ENCODE assay signal across 10 cellular contexts in genomic region chr10:112519129-112519761, GRCh38.
DNase-seq lines count a peak whose midpoint lies in the region; ATAC-seq and TF ChIP-seq lines count a peak whose summit lies in the region.
"Had no signal": no experiment of that assay in that cellular context is flagged by ENCODE, and none has a peak within 500 bp of the region (broad histone marks: within the 10 kb centered on the region; RNA-seq: fewer than 3 reads in every experiment).

No MANE protein-coding gene starts in this region.

- POLR2A ChIA-PET in MCF 10A (lab: Yijun Ruan, JAX), result interaction anchor here (0.7 kb wide), 1 partner anchor 77 kb away, joined by 3 read pairs; no protein-coding TSS in a partner anchor

- CTCF ChIA-PET in MCF 10A (lab: Yijun Ruan, JAX), result interaction anchor here (0.5 to 0.6 kb wide), 2 partner anchors 621 to 1684 kb away, joined by 3 read pairs; no protein-coding TSS in a partner anchor

- peaks cover 18% of the 10 kb centered on the region for H3K4me1 Mint-ChIP-seq in MCF 10A (ENCODE audit: insufficient read depth, unreplicated experiment)
- peaks cover 6% of the 10 kb centered on the region in 2 donors for H3K4me1 Mint-ChIP-seq in stimulated activated naive B cell treated with anti-CD40 and anti-IgM and Interleukin-4, amounts not matched to agents 10 μg/mL and 1 μg/mL and 100 μg/mL, for 72 hours

- peaks cover 7% of the 10 kb centered on the region for H3K36me3 Mint-ChIP-seq in MCF 10A (ENCODE audit: insufficient read depth, unreplicated experiment)
- peaks cover 2 to 4% of the 10 kb centered on the region in 2 donors for H3K36me3 Mint-ChIP-seq in stimulated activated naive B cell treated with anti-CD40 and anti-IgM and Interleukin-4, amounts not matched to agents 10 μg/mL and 1 μg/mL and 100 μg/mL, for 72 hours
- H3K36me3 Mint-ChIP-seq: naive B cell had no signal

- no peaks in the 10 kb centered on the region for H3K27me3 ChIP-seq in breast epithelium
- H3K27me3 ChIP-seq: body of pancreas had no signal

- H3K9me3 Mint-ChIP-seq in MCF 10A (ENCODE audit: unreplicated experiment), result no peaks in the 10 kb centered on the region
- H3K9me3 Mint-ChIP-seq in stimulated activated naive B cell treated with anti-CD40 and anti-IgM and Interleukin-4, amounts not matched to agents 10 μg/mL and 1 μg/mL and 100 μg/mL, for 72 hours, result peaks cover 0 to 1% of the 10 kb centered on the region in 2 donors

- H3K4me1 ChIP-seq in breast epithelium, result no peaks in the 10 kb centered on the region

- BruUV-seq in MCF 10A (replicated peaks; lab: Mats Ljungman, UMichigan), result no TSS peak

- peak; percentile 67 for ATAC-seq in HG02642 (IDR thresholded peaks at IDR 0.05; ENCODE audit: poor library complexity, unreplicated experiment)
- peak; percentile 73 to 89 for ATAC-seq in stimulated activated naive B cell treated with anti-CD40 and anti-IgM and Interleukin-4, amounts not matched to agents 10 μg/mL and 1 μg/mL and 100 μg/mL, for 72 hours (replicated peaks)
- no peak for ATAC-seq in GM21515 (IDR thresholded peaks at IDR 0.05; ENCODE audit: unreplicated experiment)
- ATAC-seq: body of pancreas had no signal

- TF ChIP-seq POLR2A in breast epithelium (IDR thresholded peaks at IDR 0.05), result no peak

- no peaks in the 10 kb centered on the region for H3K36me3 ChIP-seq in breast epithelium

- no peak overlapping the region for H3K27ac Mint-ChIP-seq in MCF 10A (ENCODE audit: low read depth, unreplicated experiment)
- no peak overlapping the region for H3K27ac Mint-ChIP-seq in stimulated activated naive B cell treated with anti-CD40 and anti-IgM and Interleukin-4, amounts not matched to agents 10 μg/mL and 1 μg/mL and 100 μg/mL, for 72 hours
- H3K27ac Mint-ChIP-seq: naive B cell had no signal

- H3K4me3 ChIP-seq in breast epithelium, result no peak overlapping the region
- H3K4me3 ChIP-seq in foreskin fibroblast (ENCODE audit: low read depth in 1 of 2, low read length in 2 of 2), result no peak overlapping the region
- H3K4me3 ChIP-seq: body of pancreas had no signal

- TF ChIP-seq CTCF in MCF 10A (IDR thresholded peaks at IDR 0.05; ENCODE audit: unreplicated experiment), result no peak
- no peak for TF ChIP-seq CTCF in breast epithelium (IDR thresholded peaks at IDR 0.05)
- TF ChIP-seq CTCF in foreskin fibroblast (IDR thresholded peaks at IDR 0.05; ENCODE audit: low read depth, low read length), result no peak

- no peak overlapping the region for H3K27ac ChIP-seq in breast epithelium
- H3K27ac ChIP-seq: body of pancreas had no signal

- no peaks in the 10 kb centered on the region for H3K9me3 ChIP-seq in breast epithelium
- H3K9me3 ChIP-seq: body of pancreas had no signal

- intact Hi-C loops in MCF 10A (cut with micrococcal nuclease), result no loop called here
- intact Hi-C loops in breast epithelium (cut with DNase I; ENCODE audit: low total_unique reads), result no loop called here

- no peaks in the 10 kb centered on the region for H3K27me3 Mint-ChIP-seq in MCF 10A (ENCODE audit: insufficient read depth, unreplicated experiment)
- no peaks in the 10 kb centered on the region for H3K27me3 Mint-ChIP-seq in stimulated activated naive B cell treated with anti-CD40 and anti-IgM and Interleukin-4, amounts not matched to agents 10 μg/mL and 1 μg/mL and 100 μg/mL, for 72 hours
- H3K27me3 Mint-ChIP-seq: naive B cell had no signal

- H3K4me3 Mint-ChIP-seq in MCF 10A (ENCODE audit: unreplicated experiment), result no peak overlapping the region
- no peak overlapping the region for H3K4me3 Mint-ChIP-seq in stimulated activated naive B cell treated with anti-CD40 and anti-IgM and Interleukin-4, amounts not matched to agents 10 μg/mL and 1 μg/mL and 100 μg/mL, for 72 hours
- H3K4me3 Mint-ChIP-seq: naive B cell had no signal

- DNase-seq in MCF 10A (ENCODE audit: unreplicated experiment), result peak; percentile 9
- DNase-seq in breast epithelium (ENCODE audit: low spot score in 2 of 2), result no peak
- DNase-seq in HPDE6-E6E7 (ENCODE audit: extremely low spot score), result peak; percentile 22
- DNase-seq in stimulated activated naive B cell treated with anti-CD40 and anti-IgM and Interleukin-4, amounts not matched to agents 10 μg/mL and 1 μg/mL and 100 μg/mL, for 72 hours, result no peak
- no peak for DNase-seq in foreskin fibroblast
- no peak for DNase-seq in NCI-H2171 treated with DMSO at 0.1 percent for 48 hours (lab: John Stamatoyannopoulos, UW)
- DNase-seq: body of pancreas, naive B cell had no signal

Comparison
In these comparisons a context has a peak if more than half of its experiments do, and no peak if none do; other contexts are left out.
1. DNase-seq: peak in MCF 10A (single experiment) and HPDE6-E6E7 (single experiment); none in breast epithelium (0 of 2), stimulated activated naive B cell treated with anti-CD40 and anti-IgM and Interleukin-4, amounts not matched to agents 10 μg/mL and 1 μg/mL and 100 μg/mL, for 72 hours (single experiment), foreskin fibroblast (0 of 2) and NCI-H2171 treated with DMSO at 0.1 percent for 48 hours (single experiment).